Comparison of ENCODE assay signal across 25 cellular contexts in genomic region chr7:91999631-92000571, GRCh38.
"Had no signal": no experiment of that assay in that cellular context is flagged by ENCODE, and none has a peak within 500 bp of the region (broad histone marks: within the 10 kb centered on the region; RNA-seq: fewer than 3 reads in every experiment).

No MANE protein-coding gene starts in this region.

- H3K79me2 ChIP-seq: parathyroid adenoma had no signal

- H3K27me3 ChIP-seq: stomach, testis, thyroid gland, transverse colon, upper lobe of left lung, vagina had no signal

- H3K9ac ChIP-seq: parathyroid adenoma had no signal

- DNase-seq: hypothalamus; immature natural killer cell; kidney; lower lobe of right lung; mammary epithelial cell; mesenchymal stem cell; naive thymus-derived CD8-positive, alpha-beta T cell; nucleus accumbens; psoas muscle; stimulated activated CD4-positive, alpha-beta T cell treated with anti-CD3 and anti-CD28 coated beads, Interleukin-12 subunit alpha, Interleukin-12 subunit beta, amount 100 ng/mL, for 4 hours; stimulated activated CD4-positive, alpha-beta T cell treated with anti-CD3 and anti-CD28 coated beads, Interleukin-15, amount 100 ng/mL, for 24 hours; stimulated activated CD4-positive, alpha-beta T cell treated with anti-CD3 and anti-CD28 coated beads, Interleukin-2, amount 100 ng/mL, for 24 hours; stimulated activated CD4-positive, alpha-beta T cell treated with anti-CD3 and anti-CD28 coated beads, Interleukin-4, amount 100 ng/mL, for 1 hour; stimulated activated naive B cell treated with anti-CD40 and anti-IgM and Interleukin-4, amounts not matched to agents 10 μg/mL and 1 μg/mL and 100 μg/mL, for 72 hours; stimulated activated naive CD8-positive, alpha-beta T cell treated with anti-CD3 and anti-CD28 coated beads, Interleukin-15, Interleukin-2, amounts not matched to agents 100 U/mL and 50 U/mL, for 24 hours; stomach; testis; thyroid gland; transverse colon had no signal

- H3K9me3 ChIP-seq: lower lobe of right lung, psoas muscle, stomach, testis, thyroid gland, transverse colon, upper lobe of left lung, vagina had no signal

- H3K4me3 ChIP-seq: lower lobe of right lung, psoas muscle, skin epidermis, stomach, testis, thyroid gland, transverse colon, upper lobe of left lung, vagina had no signal

- H2AFZ ChIP-seq: parathyroid adenoma had no signal

- FAIRE-seq: islet of Langerhans, kidney had no signal

- H3K27ac ChIP-seq: lower lobe of right lung, parathyroid adenoma, psoas muscle, skin epidermis, stomach, testis, thyroid gland, transverse colon, upper lobe of left lung, vagina had no signal

- ATAC-seq: lower lobe of right lung; naive thymus-derived CD8-positive, alpha-beta T cell; psoas muscle; sciatic nerve; stimulated activated naive B cell treated with anti-CD40 and anti-IgM and Interleukin-4, amounts not matched to agents 10 μg/mL and 1 μg/mL and 100 μg/mL, for 72 hours; stimulated activated naive CD8-positive, alpha-beta T cell treated with anti-CD3 and anti-CD28 coated beads, Interleukin-15, Interleukin-2, amounts not matched to agents 100 U/mL and 50 U/mL, for 24 hours had no signal

- H3K4me1 ChIP-seq: lower lobe of right lung, parathyroid adenoma, psoas muscle, stomach, testis, thyroid gland, transverse colon, upper lobe of left lung, vagina had no signal
